In the genomic region with DNA sequence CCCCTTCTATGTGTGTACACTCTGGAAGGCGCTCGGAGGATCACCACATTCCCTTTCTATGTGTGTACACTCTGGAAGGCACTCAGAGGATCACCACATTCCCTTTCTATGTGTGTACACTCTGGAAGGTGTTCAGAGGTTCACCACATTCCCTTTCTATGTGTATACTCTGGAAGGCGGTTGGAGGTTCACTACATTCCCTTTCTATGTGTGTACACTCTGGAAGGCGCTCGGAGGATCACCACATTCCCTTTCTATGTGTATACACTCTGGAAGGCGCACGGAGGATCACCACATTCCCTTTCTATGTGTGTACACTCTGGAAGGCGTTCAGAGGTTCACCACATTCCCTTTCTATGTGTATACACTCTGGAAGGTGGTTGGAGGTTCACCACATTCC, we compare ENCODE assay signal across 8 cellular contexts. TPM values are rescaled to one million over a fixed set of nuclear protein-coding genes. Genes with fewer than 3 reads are reported as not detected.
A peak's percentile ranks its signal among the peaks of the same experiment; 100 is the strongest.
DNase-seq lines count a peak whose midpoint lies in the region; ATAC-seq and TF ChIP-seq lines count a peak whose summit lies in the region.
"Not testable (repeated sequence)": the region's sequence is repeated elsewhere in the genome, so short reads cannot be mapped to it uniquely, and the experiment has no call there.

No MANE protein-coding gene starts in this region.

- ATAC-seq in memory B cell (ENCODE audit: low read depth), result not testable (repeated sequence)

- H3K9me3 Mint-ChIP-seq in HFFc6, result peaks cover 18% of the 10 kb centered on the region
- not testable (repeated sequence) for H3K9me3 Mint-ChIP-seq in memory B cell

- not testable (repeated sequence) for H3K9me3 ChIP-seq in subcutaneous abdominal adipose tissue (ENCODE audit: control insufficient read depth in 5 of 5, low read length in 5 of 5)

- peak overlapping the region; percentile 57; the same call in 1 of the 2 replicates for H3K27ac Mint-ChIP-seq in HFFc6
- H3K27ac Mint-ChIP-seq in memory B cell, result peak overlapping the region; percentile 29

- H3K27ac ChIP-seq in subcutaneous abdominal adipose tissue (ENCODE audit: low read depth, low read length), result peak overlapping the region; percentile 47

- peak; percentile 57 for DNase-seq in EH (ENCODE audit: low read depth)
- DNase-seq in HFFc6, result peak; percentile 50
- peak; percentile 40 for DNase-seq in M059J (ENCODE audit: low read depth)
- peak; percentile 5 for DNase-seq in RPMI7951 (ENCODE audit: low read depth)
- DNase-seq in astrocyte of the hippocampus (ENCODE audit: low read depth, low spot score), result peak; percentile 47
- DNase-seq in fibroblast of mammary gland (ENCODE audit: low read depth), result peak; percentile 56
- DNase-seq in memory B cell (ENCODE audit: low spot score in 2 of 2), result not testable (repeated sequence)

- H3K36me3 ChIP-seq in subcutaneous abdominal adipose tissue (ENCODE audit: control insufficient read depth in 5 of 5, insufficient read depth in 5 of 5, low read length in 5 of 5), result peaks cover 0 to 19% (median 2%) of the 10 kb centered on the region in 5 donors

- H3K27me3 Mint-ChIP-seq in HFFc6 (ENCODE audit: insufficient read depth); memory B cell: not testable (repeated sequence)

- H3K4me1 ChIP-seq in subcutaneous abdominal adipose tissue (ENCODE audit: control insufficient read depth in 5 of 5, insufficient read depth in 5 of 5, low read length in 5 of 5), result peaks cover 0 to 29% (median 11%) of the 10 kb centered on the region in 5 donors

- H3K27me3 ChIP-seq in subcutaneous abdominal adipose tissue (ENCODE audit: control insufficient read depth in 5 of 5, insufficient read depth in 4 of 5, low read length in 5 of 5), result not testable (repeated sequence)

- H3K4me3 Mint-ChIP-seq in HFFc6, memory B cell: not testable (repeated sequence)

- H3K9ac ChIP-seq in subcutaneous abdominal adipose tissue (ENCODE audit: low read length in 5 of 5), result not testable (repeated sequence)

- H3K4me1 Mint-ChIP-seq in HFFc6 (ENCODE audit: low read depth) (peaks cover 72% of the 10 kb centered on the region), memory B cell (peaks cover 20% of the 10 kb centered on the region)

- peaks cover 34% of the 10 kb centered on the region for H3K36me3 Mint-ChIP-seq in HFFc6 (ENCODE audit: low read depth)
- H3K36me3 Mint-ChIP-seq in memory B cell, result not testable (repeated sequence)

- not testable (repeated sequence) for TF ChIP-seq CTCF in HFFc6 (IDR thresholded peaks at IDR 0.05); fibroblast of mammary gland (conservative IDR thresholded peaks at IDR 0.05; ENCODE audit: control insufficient read depth, insufficient read depth, low read depth, low read length)

- H3K4me3 ChIP-seq in fibroblast of mammary gland (ENCODE audit: control insufficient read depth, low read depth, low read length); subcutaneous abdominal adipose tissue (ENCODE audit: low read depth in 1 of 5, low read length in 5 of 5): not testable (repeated sequence)

RNA-seq across cellular contexts. Expression of gene NRIP1, which starts 33.9 kb away (rescaled TPM):
- total RNA-seq in HFFc6 (2021; fragmentation: NEBNext Ultra II Directional; extraction: Animal tissue kit (Norgen Biotek cat#: 25700)), result 10 to 100 TPM; 39.1 to 56.6 (median 52.3) TPM
- 14.1 and 17.2 TPM in 2 replicates for total RNA-seq in M059J (2014; rRNA removed; shearing (Covaris generic))
- total RNA-seq in RPMI7951 (2014; rRNA removed; shearing (Covaris generic)), result 12.0 and 13.2 TPM in 2 replicates
